ENCODE assay signal across 15 cellular contexts in the genomic region with DNA sequence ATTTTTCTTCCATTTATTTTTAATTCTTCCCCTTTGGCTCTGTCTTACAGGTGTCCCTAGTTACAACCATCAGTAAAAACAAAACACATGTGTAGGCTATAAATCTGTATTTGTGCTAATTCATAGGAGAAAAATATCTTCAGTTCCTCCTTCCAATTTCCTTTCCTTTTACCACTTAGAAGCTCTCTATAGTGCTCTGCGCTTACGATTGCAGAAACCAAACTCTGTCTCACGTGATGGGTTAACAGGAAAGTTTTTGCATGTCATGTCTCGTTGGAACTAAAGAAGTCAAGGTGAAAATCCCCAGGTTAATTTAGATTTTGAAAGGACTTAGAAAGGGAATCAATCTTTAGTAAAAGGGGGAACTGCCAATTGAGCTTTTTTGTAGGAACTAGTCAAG.
DNase-seq lines count a peak whose midpoint lies in the region; ATAC-seq, FAIRE-seq and TF ChIP-seq lines count a peak whose summit lies in the region.
"Had no signal": no experiment of that assay in that cellular context is flagged by ENCODE, and none has a peak within 500 bp of the region (broad histone marks: within the 10 kb centered on the region; RNA-seq: fewer than 3 reads in every experiment).

No MANE protein-coding gene starts in this region.

- H3K9me2 ChIP-seq in OCI-LY1 (ENCODE audit: low read depth, low read length), result no peaks in the 10 kb centered on the region

- 0 out of 2 replicates have a peak, but pooled peaks cover 3% of the 10 kb centered on the region for H3K9me3 ChIP-seq in OCI-LY1 (ENCODE audit: low read length)
- H3K9me3 ChIP-seq in right cardiac atrium (ENCODE audit: control insufficient read depth, low read length), result no peaks in the 10 kb centered on the region
- H3K9me3 ChIP-seq: A549, suprapubic skin had no signal

- H2AFZ ChIP-seq in OCI-LY1 (ENCODE audit: low read length), result peak overlapping the region; percentile 97

- H3K4me3 ChIP-seq in GM12865 (ENCODE audit: low read depth, low read length), result no peak overlapping the region
- no peak overlapping the region for H3K4me3 ChIP-seq in OCI-LY1 (ENCODE audit: low read depth, low read length, poor library complexity, severe bottlenecking)
- no peak overlapping the region for H3K4me3 ChIP-seq in right cardiac atrium (ENCODE audit: low read length)
- H3K4me3 ChIP-seq: A549, skin epidermis, suprapubic skin had no signal

- peak overlapping the region; percentile 43 for H3K4me2 ChIP-seq in OCI-LY1 (ENCODE audit: low read length)
- H3K4me2 ChIP-seq: A549 had no signal

- no peaks in the 10 kb centered on the region for H4K20me1 ChIP-seq in OCI-LY1 (ENCODE audit: insufficient read depth, low read length)

- intact Hi-C loops in right cardiac atrium (cut with DNase I), result no loop called here

- no peak overlapping the region for H3K27ac ChIP-seq in OCI-LY1 (ENCODE audit: low read depth, low read length, poor library complexity, severe bottlenecking)
- no peak overlapping the region for H3K27ac ChIP-seq in right cardiac atrium (ENCODE audit: low read length)
- H3K27ac ChIP-seq: A549, skin epidermis, suprapubic skin had no signal

- no peaks in the 10 kb centered on the region for H3K36me3 ChIP-seq in OCI-LY1 (ENCODE audit: insufficient read depth, low read length)
- H3K36me3 ChIP-seq: suprapubic skin had no signal

- DNase-seq in GM12865 (ENCODE audit: low read depth) (peak; percentile 5), NCI-H524 treated with DMSO at 0.1 percent for 48 hours (lab: John Stamatoyannopoulos, UW) (no peak), D721Med (ENCODE audit: insufficient read length, low spot score) (no peak), right cardiac atrium (no peak), NCI-H82 (lab: John Stamatoyannopoulos, UW) (no peak)
- DNase-seq: activated CD4-positive, alpha-beta T cell treated with anti-CD3 and anti-CD28 coated beads, Interleukin-2, amount 50 U/mL, for 48 hours; activated effector memory CD4-positive, alpha-beta T cell treated with Interleukin-2 at 50 U/mL for 16 hours; NCI-H1930; SIG-M5 had no signal

- H3K4me1 ChIP-seq in OCI-LY1 (ENCODE audit: insufficient read depth, low read length, severe bottlenecking) (peaks cover 10% of the 10 kb centered on the region), right cardiac atrium (ENCODE audit: control insufficient read depth, insufficient read depth, low read length) (no peaks in the 10 kb centered on the region)
- H3K4me1 ChIP-seq: suprapubic skin had no signal

- FAIRE-seq in D721Med (lab: Jason Lieb, UNC), result no peak
- FAIRE-seq: A549 had no signal

- 80% methylated on average over 4 of the region's 4 CpGs for WGBS in right cardiac atrium

- TF ChIP-seq CTCF in GM12865 (IDR thresholded peaks at IDR 0.05; ENCODE audit: insufficient read depth, low read depth, low read length, missing control alignments) (no peak), OCI-LY1 (IDR thresholded peaks at IDR 0.05; ENCODE audit: low read length) (no peak), D721Med (IDR thresholded peaks at IDR 0.05; ENCODE audit: insufficient read depth, missing control alignments) (no peak)

- no peak overlapping the region for H3K9ac ChIP-seq in OCI-LY1 (ENCODE audit: low read length)

- no peaks in the 10 kb centered on the region for H3K79me2 ChIP-seq in OCI-LY1 (ENCODE audit: insufficient read depth, low read length)

- ATAC-seq in GM19463 (IDR thresholded peaks at IDR 0.05; ENCODE audit: unreplicated experiment) (peak; percentile 68), HG02798 (IDR thresholded peaks at IDR 0.05; ENCODE audit: poor library complexity, unreplicated experiment) (peak; percentile 57), right cardiac atrium (no peak)
- ATAC-seq: A549 had no signal

- H3K27me3 ChIP-seq in OCI-LY1 (ENCODE audit: insufficient read depth, low read length) (no peaks in the 10 kb centered on the region), right cardiac atrium (ENCODE audit: control insufficient read depth, insufficient read depth) (no peaks in the 10 kb centered on the region)
- H3K27me3 ChIP-seq: suprapubic skin had no signal

- H3F3A ChIP-seq in OCI-LY1 (ENCODE audit: insufficient read depth, low read length), result no peaks in the 10 kb centered on the region

Comparison
In these comparisons a context has a peak if more than half of its experiments do, and no peak if none do; other contexts are left out.
1. ATAC-seq: peak in GM19463 (single experiment) and HG02798 (single experiment); none in right cardiac atrium (0 of 2).